21 cellular contexts compared by ENCODE assay signal in the genomic region with DNA sequence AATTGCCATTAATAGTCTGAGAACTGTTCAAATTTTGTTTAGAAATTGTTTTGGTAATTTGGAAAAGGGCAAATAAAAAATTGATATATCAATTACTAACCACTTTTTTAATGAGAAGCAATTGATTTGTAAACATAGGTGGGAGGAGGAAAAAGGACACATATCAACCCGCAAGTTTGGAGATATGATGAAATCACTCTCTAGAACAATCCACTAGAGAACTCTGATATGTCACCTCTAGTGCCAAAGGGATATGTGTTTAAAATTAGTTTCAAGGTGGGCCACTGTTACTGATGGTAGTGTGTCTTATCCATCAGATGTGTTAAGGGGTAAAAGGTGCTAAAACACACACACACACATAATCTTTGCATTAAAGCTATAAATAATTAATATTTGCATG. TPM values are rescaled to one million over a fixed set of nuclear protein-coding genes. Genes with fewer than 3 reads are reported as not detected.
"Had no signal": no experiment of that assay in that cellular context is flagged by ENCODE, and none has a peak within 500 bp of the region (broad histone marks: within the 10 kb centered on the region; RNA-seq: fewer than 3 reads in every experiment).

No MANE protein-coding gene starts in this region.

- H3K27me3 ChIP-seq: ovary, spleen, suprapubic skin, testis, tibial artery, transverse colon, upper lobe of right lung, uterus had no signal

- DNase-seq: occipital lobe, spleen, upper lobe of right lung had no signal

- H3K36me3 Mint-ChIP-seq: natural killer cell treated with Interleukin-12 subunit alpha and Interleukin-12 subunit beta and Interleukin-15 and Interleukin-18, amount 100 ng/mL, for 72 hours; stimulated activated memory B cell treated with anti-CD40 and anti-IgM and Interleukin-4, amounts not matched to agents 10 μg/mL and 1 μg/mL and 100 μg/mL, for 72 hours; type B pancreatic cell had no signal

- H3K79me2 ChIP-seq: parathyroid adenoma had no signal

- H3K27ac Mint-ChIP-seq: naive thymus-derived CD8-positive, alpha-beta T cell; natural killer cell treated with Interleukin-12 subunit alpha and Interleukin-12 subunit beta and Interleukin-15 and Interleukin-18, amount 100 ng/mL, for 72 hours; nephron progenitor cell; progenitor cell of endocrine pancreas; stimulated activated memory B cell treated with anti-CD40 and anti-IgM and Interleukin-4, amounts not matched to agents 10 μg/mL and 1 μg/mL and 100 μg/mL, for 72 hours; stimulated activated naive CD8-positive, alpha-beta T cell treated with anti-CD3 and anti-CD28 coated beads, Interleukin-15, amount 100 ng/mL, for 72 hours; type B pancreatic cell had no signal

- H3K4me3 ChIP-seq: ovary, psoas muscle, skin epidermis, smooth muscle cell, spleen, suprapubic skin, testis, tibial artery, transverse colon, upper lobe of right lung, uterus had no signal

- H3K9me3 Mint-ChIP-seq: naive thymus-derived CD8-positive, alpha-beta T cell; natural killer cell treated with Interleukin-12 subunit alpha and Interleukin-12 subunit beta and Interleukin-15 and Interleukin-18, amount 100 ng/mL, for 72 hours; nephron progenitor cell; neural crest cell; stimulated activated memory B cell treated with anti-CD40 and anti-IgM and Interleukin-4, amounts not matched to agents 10 μg/mL and 1 μg/mL and 100 μg/mL, for 72 hours; stimulated activated naive CD8-positive, alpha-beta T cell treated with anti-CD3 and anti-CD28 coated beads, Interleukin-15, amount 100 ng/mL, for 72 hours; type B pancreatic cell had no signal

- H3K36me3 ChIP-seq: ovary, uterus had no signal

- H3K9me3 ChIP-seq: ovary, psoas muscle, spleen, suprapubic skin, testis, tibial artery, transverse colon, upper lobe of right lung, uterus had no signal

- H3K4me3 Mint-ChIP-seq: naive thymus-derived CD8-positive, alpha-beta T cell; natural killer cell treated with Interleukin-12 subunit alpha and Interleukin-12 subunit beta and Interleukin-15 and Interleukin-18, amount 100 ng/mL, for 72 hours; nephron progenitor cell; neural crest cell; stimulated activated memory B cell treated with anti-CD40 and anti-IgM and Interleukin-4, amounts not matched to agents 10 μg/mL and 1 μg/mL and 100 μg/mL, for 72 hours; stimulated activated naive CD8-positive, alpha-beta T cell treated with anti-CD3 and anti-CD28 coated beads, Interleukin-15, amount 100 ng/mL, for 72 hours; type B pancreatic cell had no signal

- H2AFZ ChIP-seq: parathyroid adenoma had no signal

- H3K4me1 Mint-ChIP-seq: nephron progenitor cell; neural crest cell; stimulated activated naive CD8-positive, alpha-beta T cell treated with anti-CD3 and anti-CD28 coated beads, Interleukin-15, amount 100 ng/mL, for 72 hours had no signal

- H3K9ac ChIP-seq: parathyroid adenoma had no signal

- H3K4me2 ChIP-seq: smooth muscle cell had no signal

- H3K27ac ChIP-seq: ovary, parathyroid adenoma, psoas muscle, skin epidermis, spleen, suprapubic skin, testis, tibial artery, transverse colon, upper lobe of right lung, uterus had no signal

- H3K4me1 ChIP-seq: parathyroid adenoma, testis, tibial artery, transverse colon, upper lobe of right lung, uterus had no signal

- H3K27me3 Mint-ChIP-seq: naive thymus-derived CD8-positive, alpha-beta T cell; natural killer cell treated with Interleukin-12 subunit alpha and Interleukin-12 subunit beta and Interleukin-15 and Interleukin-18, amount 100 ng/mL, for 72 hours; progenitor cell of endocrine pancreas; stimulated activated memory B cell treated with anti-CD40 and anti-IgM and Interleukin-4, amounts not matched to agents 10 μg/mL and 1 μg/mL and 100 μg/mL, for 72 hours; stimulated activated naive CD8-positive, alpha-beta T cell treated with anti-CD3 and anti-CD28 coated beads, Interleukin-15, amount 100 ng/mL, for 72 hours; type B pancreatic cell had no signal

RNA-seq across cellular contexts. Expression of a gene that starts 58.6 kb away (rescaled TPM):
- total RNA-seq: naive thymus-derived CD8-positive, alpha-beta T cell; natural killer cell treated with Interleukin-12 subunit alpha and Interleukin-12 subunit beta and Interleukin-15 and Interleukin-18, amount 100 ng/mL, for 72 hours; neural crest cell; progenitor cell of endocrine pancreas had no signal
- polyA plus RNA-seq: naive thymus-derived CD8-positive, alpha-beta T cell had no signal
